ENCODE assay signal across 1 cellular context in genomic region chr3:38130631-38131065, GRCh38.
TF ChIP-seq lines count a peak whose summit lies in the region.

No MANE protein-coding gene starts in this region.

TF ChIP-seq in HepG2, 621 proteins besides CTCF, POLR2A, EP300 and RAD21 (continued from another document):
- TF ChIP-seq ZBTB40 (IDR thresholded peaks at IDR 0.05) (no peak), ZBTB40 (CRISPR knock-in tag; IDR thresholded peaks at IDR 0.05) (no peak; the same call in 1 of the 2 replicates), KLF15 (CRISPR knock-in tag; IDR thresholded peaks at IDR 0.05; ENCODE audit: borderline replicate concordance) (no peak), ZNF614 (CRISPR knock-in tag; IDR thresholded peaks at IDR 0.05; ENCODE audit: borderline replicate concordance) (no peak), ZNF142 (CRISPR knock-in tag; IDR thresholded peaks at IDR 0.05) (no peak), LBX2 (CRISPR knock-in tag; IDR thresholded peaks at IDR 0.05; ENCODE audit: borderline replicate concordance) (no peak), ZNF547 (CRISPR knock-in tag; IDR thresholded peaks at IDR 0.05) (no peak), ASH2L (IDR thresholded peaks at IDR 0.05; ENCODE audit: insufficient read length, low read depth, low read length) (peak; percentile 57), SP2 (CRISPR knock-in tag; IDR thresholded peaks at IDR 0.05) (no peak), ELF4 (CRISPR knock-in tag; IDR thresholded peaks at IDR 0.05; ENCODE audit: borderline replicate concordance) (no peak), ZBTB43 (CRISPR knock-in tag; conservative IDR thresholded peaks at IDR 0.05) (no peak), GMEB1 (CRISPR knock-in tag; IDR thresholded peaks at IDR 0.05; ENCODE audit: borderline replicate concordance) (no peak), SMC3 (IDR thresholded peaks at IDR 0.05; ENCODE audit: low read length) (no peak), MYPOP (CRISPR knock-in tag; IDR thresholded peaks at IDR 0.05) (no peak)
